13 cellular contexts compared by ENCODE assay signal in the genomic region with DNA sequence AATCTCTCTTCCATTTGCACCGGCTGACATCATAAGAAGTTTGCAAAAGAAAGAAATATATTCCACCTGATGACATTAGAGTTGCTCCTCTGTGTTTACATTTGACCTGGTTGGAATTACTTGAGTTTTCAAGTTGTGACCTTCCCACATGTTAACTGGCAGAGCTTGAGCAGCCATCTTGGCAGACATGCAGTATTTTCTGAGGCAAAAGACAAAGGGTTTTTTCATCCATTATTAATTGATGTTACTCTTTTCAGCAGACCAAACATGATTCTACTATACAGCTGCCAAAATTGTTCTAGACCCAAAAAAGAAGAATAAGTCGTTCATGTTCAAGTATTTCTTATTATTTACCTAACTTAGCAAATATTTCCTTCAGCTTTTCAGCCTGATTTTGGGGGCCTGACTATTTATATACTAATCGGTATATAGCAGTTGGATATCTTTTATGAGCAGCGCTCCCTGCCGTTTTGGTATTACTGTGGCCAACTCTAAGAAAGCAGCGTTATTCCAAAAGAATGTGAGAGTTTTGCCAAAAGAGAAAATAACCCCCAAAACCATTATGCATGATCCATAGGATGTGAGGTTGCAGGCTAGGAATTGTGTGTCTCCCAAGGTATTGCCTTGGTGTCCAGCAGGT.
"Had no signal": no experiment of that assay in that cellular context is flagged by ENCODE, and none has a peak within 500 bp of the region (broad histone marks: within the 10 kb centered on the region; RNA-seq: fewer than 3 reads in every experiment).

No MANE protein-coding gene starts in this region.

- H3K4me3 Mint-ChIP-seq: stimulated activated naive CD8-positive, alpha-beta T cell treated with anti-CD3 and anti-CD28 coated beads, Interleukin-15, Interleukin-2, amounts not matched to agents 100 ng/mL and 50 ng/mL, for 24 hours; T-helper 2 cell treated with Interferon-gamma antibody and Interleukin-4, amounts not matched to agents 5 μg/mL and 100 μg/mL, for 36 hours had no signal

- H3K27me3 ChIP-seq: adrenal gland, brain microvascular endothelial cell had no signal

- H3K4me3 ChIP-seq: adrenal gland, thoracic aorta had no signal

- H3K36me3 ChIP-seq: thoracic aorta had no signal

- ATAC-seq: activated CD4-positive, CD25-positive, alpha-beta regulatory T cell treated with anti-CD3 and anti-CD28 coated beads, Interleukin-2, amount 50 U/mL, for 24 hours had no signal

- H3K27ac ChIP-seq: adrenal gland, brain microvascular endothelial cell, thoracic aorta had no signal

- H3K9me3 Mint-ChIP-seq: stimulated activated naive CD8-positive, alpha-beta T cell treated with anti-CD3 and anti-CD28 coated beads, Interleukin-15, Interleukin-2, amounts not matched to agents 100 ng/mL and 50 ng/mL, for 24 hours; T-helper 2 cell treated with Interferon-gamma antibody and Interleukin-4, amounts not matched to agents 5 μg/mL and 100 μg/mL, for 36 hours had no signal

- DNase-seq: activated naive CD4-positive, alpha-beta T cell treated with anti-CD3 and anti-CD28 coated beads, Interleukin-2, amount 50 U/mL, for 16 hours; activated T-cell treated with anti-CD3 and anti-CD28 coated beads, Interleukin-2, amount 50 U/mL, for 1 hour; adrenal gland; brain microvascular endothelial cell; effector CD8-positive, alpha-beta T cell; mammary epithelial cell; stimulated activated CD4-positive, alpha-beta T cell treated with anti-CD3 and anti-CD28 coated beads, Interleukin-4, amount 100 ng/mL, for 24 hours; SW 1271 had no signal

- H3K27me3 Mint-ChIP-seq: stimulated activated naive CD8-positive, alpha-beta T cell treated with anti-CD3 and anti-CD28 coated beads, Interleukin-15, Interleukin-2, amounts not matched to agents 100 ng/mL and 50 ng/mL, for 24 hours had no signal

- H3K4me1 ChIP-seq: adrenal gland had no signal

- H3K9me3 ChIP-seq: adrenal gland, thoracic aorta had no signal

- FAIRE-seq: colon had no signal

- H3K27ac Mint-ChIP-seq: stimulated activated naive CD8-positive, alpha-beta T cell treated with anti-CD3 and anti-CD28 coated beads, Interleukin-15, Interleukin-2, amounts not matched to agents 100 ng/mL and 50 ng/mL, for 24 hours; T-helper 2 cell treated with Interferon-gamma antibody and Interleukin-4, amounts not matched to agents 5 μg/mL and 100 μg/mL, for 36 hours had no signal
